Comparison of ENCODE assay signal across 22 cellular contexts in the genomic region with DNA sequence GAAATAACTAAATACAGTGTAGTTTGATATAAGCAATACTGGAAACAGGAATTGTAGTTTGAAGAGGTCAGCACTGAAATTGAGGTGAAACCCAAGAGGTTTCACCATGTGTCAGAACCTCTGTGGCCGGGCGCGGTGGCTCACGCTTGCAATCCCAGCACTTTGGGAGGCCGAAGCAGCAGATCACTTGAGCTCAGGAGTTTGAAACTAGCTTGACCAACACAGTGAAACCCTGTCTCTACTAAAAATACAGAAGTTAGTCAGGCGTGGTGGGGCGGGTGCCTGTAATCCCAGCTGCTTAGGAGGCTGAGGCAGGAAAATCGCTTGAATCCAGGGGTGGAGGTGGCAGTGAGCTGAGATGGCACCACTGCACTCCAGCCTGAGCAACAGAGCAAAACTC.
"Had no signal": no experiment of that assay in that cellular context is flagged by ENCODE, and none has a peak within 500 bp of the region (broad histone marks: within the 10 kb centered on the region; RNA-seq: fewer than 3 reads in every experiment).

No MANE protein-coding gene starts in this region.

- H3K4me3 Mint-ChIP-seq: activated naive CD8-positive, alpha-beta T cell treated with anti-CD3 and anti-CD28 coated beads, Interleukin-2, amount 50 U/mL, for 24 hours; activated T-helper 17 cell treated with anti-CD3 and anti-CD28 coated beads, Interleukin-2, amount 50 U/mL, for 72 hours; effector memory CD8-positive, alpha-beta T cell; mesothelial cell of epicardium; neural progenitor cell; stimulated activated naive B cell treated with anti-CD40 and anti-IgM and Interleukin-4, amounts not matched to agents 10 μg/mL and 1 μg/mL and 100 μg/mL, for 72 hours had no signal

- H3K4me2 ChIP-seq: neural progenitor cell had no signal

- H3K4me1 Mint-ChIP-seq: activated naive CD8-positive, alpha-beta T cell treated with anti-CD3 and anti-CD28 coated beads, Interleukin-2, amount 50 U/mL, for 24 hours; mesothelial cell of epicardium had no signal

- H3K4me1 ChIP-seq: ascending aorta, breast epithelium, tibial artery had no signal

- H3K4me3 ChIP-seq: ascending aorta, breast epithelium, lung, neural progenitor cell, ovary, tibial artery had no signal

- H3K27ac Mint-ChIP-seq: activated naive CD8-positive, alpha-beta T cell treated with anti-CD3 and anti-CD28 coated beads, Interleukin-2, amount 50 U/mL, for 24 hours; activated T-helper 17 cell treated with anti-CD3 and anti-CD28 coated beads, Interleukin-2, amount 50 U/mL, for 72 hours; effector memory CD8-positive, alpha-beta T cell; mesothelial cell of epicardium; neural progenitor cell; stimulated activated naive B cell treated with anti-CD40 and anti-IgM and Interleukin-4, amounts not matched to agents 10 μg/mL and 1 μg/mL and 100 μg/mL, for 72 hours had no signal

- H3K36me3 ChIP-seq: ascending aorta, breast epithelium, neural progenitor cell, ovary, tibial artery had no signal

- H3K27ac ChIP-seq: ascending aorta, breast epithelium, neural progenitor cell, ovary, tibial artery, VCaP had no signal

- H3K9me3 Mint-ChIP-seq: activated naive CD8-positive, alpha-beta T cell treated with anti-CD3 and anti-CD28 coated beads, Interleukin-2, amount 50 U/mL, for 24 hours; activated T-helper 17 cell treated with anti-CD3 and anti-CD28 coated beads, Interleukin-2, amount 50 U/mL, for 72 hours; effector memory CD8-positive, alpha-beta T cell; mesothelial cell of epicardium; stimulated activated naive B cell treated with anti-CD40 and anti-IgM and Interleukin-4, amounts not matched to agents 10 μg/mL and 1 μg/mL and 100 μg/mL, for 72 hours had no signal

- H3K9me3 ChIP-seq: ascending aorta, breast epithelium, ovary, tibial artery had no signal

- H3K27me3 ChIP-seq: ascending aorta, breast epithelium, neural progenitor cell, ovary, tibial artery had no signal

- H2AFZ ChIP-seq: neural progenitor cell had no signal

- ATAC-seq: activated naive CD8-positive, alpha-beta T cell treated with anti-CD3 and anti-CD28 coated beads, Interleukin-2, amount 50 U/mL, for 24 hours; activated T-helper 17 cell treated with anti-CD3 and anti-CD28 coated beads, Interleukin-2, amount 50 U/mL, for 72 hours; effector memory CD8-positive, alpha-beta T cell; left cardiac atrium; stimulated activated naive B cell treated with anti-CD40 and anti-IgM and Interleukin-4, amounts not matched to agents 10 μg/mL and 1 μg/mL and 100 μg/mL, for 72 hours had no signal

- H3K27me3 Mint-ChIP-seq: activated naive CD8-positive, alpha-beta T cell treated with anti-CD3 and anti-CD28 coated beads, Interleukin-2, amount 50 U/mL, for 24 hours; activated T-helper 17 cell treated with anti-CD3 and anti-CD28 coated beads, Interleukin-2, amount 50 U/mL, for 72 hours; effector memory CD8-positive, alpha-beta T cell; stimulated activated naive B cell treated with anti-CD40 and anti-IgM and Interleukin-4, amounts not matched to agents 10 μg/mL and 1 μg/mL and 100 μg/mL, for 72 hours had no signal

- DNase-seq: activated CD4-positive, alpha-beta T cell treated with anti-CD3 and anti-CD28 coated beads, Interleukin-2, amount 50 U/mL, for 48 hours; activated naive CD4-positive, alpha-beta T cell treated with Interleukin-2 at 50 U/mL for 16 hours; activated naive CD8-positive, alpha-beta T cell treated with anti-CD3 and anti-CD28 coated beads, Interleukin-2, amount 50 U/mL, for 24 hours; dermis blood vessel endothelial cell; effector memory CD8-positive, alpha-beta T cell; foreskin melanocyte; head of caudate nucleus; left cardiac atrium; ovary; stimulated activated CD4-positive, alpha-beta T cell treated with anti-CD3 and anti-CD28 coated beads, Interleukin-15, amount 100 ng/mL, for 24 hours; stimulated activated CD4-positive, alpha-beta T cell treated with anti-CD3 and anti-CD28 coated beads, Interleukin-4, amount 100 ng/mL, for 1 hour; stimulated activated naive B cell treated with anti-CD40 and anti-IgM and Interleukin-4, amounts not matched to agents 10 μg/mL and 1 μg/mL and 100 μg/mL, for 72 hours; T-helper 1 cell; T1000 had no signal
